ENCODE assay signal across 20 cellular contexts in the genomic region with DNA sequence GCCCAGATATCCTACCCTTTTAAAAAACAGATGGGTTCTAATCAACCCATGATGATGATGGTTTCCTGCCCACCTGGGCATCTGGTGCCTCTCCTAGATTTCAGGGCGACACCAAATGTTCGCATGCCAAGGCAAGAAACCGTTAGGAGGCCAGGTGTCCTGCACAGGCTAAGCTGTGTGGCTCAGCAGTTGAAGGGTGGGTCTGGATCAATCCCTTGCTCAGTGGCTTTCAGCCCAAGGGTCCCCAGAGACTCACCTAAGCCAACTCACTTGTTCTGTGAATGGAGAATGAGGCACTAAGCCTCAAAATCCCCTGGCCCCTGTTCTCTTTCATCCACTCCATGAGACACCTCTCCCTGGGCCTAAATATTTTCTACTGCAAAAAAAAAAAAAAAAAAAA.
DNase-seq lines count a peak whose midpoint lies in the region; ATAC-seq and TF ChIP-seq lines count a peak whose summit lies in the region.
"Had no signal": no experiment of that assay in that cellular context is flagged by ENCODE, and none has a peak within 500 bp of the region (broad histone marks: within the 10 kb centered on the region; RNA-seq: fewer than 3 reads in every experiment).

No MANE protein-coding gene starts in this region.

- H3K9me3 Mint-ChIP-seq in activated naive CD4-positive, alpha-beta T cell treated with anti-CD3 and anti-CD28 coated beads, Interleukin-2, amount 50 U/mL, for 24 hours, result no peaks in the 10 kb centered on the region
- H3K9me3 Mint-ChIP-seq: CD8-positive, alpha-beta memory T cell had no signal

- H3K36me3 Mint-ChIP-seq in activated naive CD4-positive, alpha-beta T cell treated with anti-CD3 and anti-CD28 coated beads, Interleukin-2, amount 50 U/mL, for 24 hours, result peaks cover 26% of the 10 kb centered on the region
- H3K36me3 Mint-ChIP-seq: CD8-positive, alpha-beta memory T cell had no signal

- no peaks in the 10 kb centered on the region for H3K27me3 Mint-ChIP-seq in activated naive CD4-positive, alpha-beta T cell treated with anti-CD3 and anti-CD28 coated beads, Interleukin-2, amount 50 U/mL, for 24 hours
- H3K27me3 Mint-ChIP-seq: activated CD8-positive, alpha-beta memory T cell treated with anti-CD3 and anti-CD28 coated beads, Interleukin-2, amount 10 ng/mL, durations not matched to agents 7 days and 5 days; CD8-positive, alpha-beta memory T cell had no signal

- ATAC-seq in HG02798 (IDR thresholded peaks at IDR 0.05; ENCODE audit: poor library complexity, unreplicated experiment), result no peak
- ATAC-seq: activated CD8-positive, alpha-beta memory T cell treated with anti-CD3 and anti-CD28 coated beads, Interleukin-2, amount 10 ng/mL, durations not matched to agents 7 days and 5 days had no signal

- H3K9me3 ChIP-seq in KOPT-K1 (ENCODE audit: insufficient read depth, low read length, poor library complexity, severe bottlenecking) (no peaks in the 10 kb centered on the region), WERI-Rb-1 (ENCODE audit: severe bottlenecking) (no peaks in the 10 kb centered on the region), BE2C (no peaks in the 10 kb centered on the region)

- H3K36me3 ChIP-seq in KOPT-K1 (ENCODE audit: insufficient read depth, low read length) (no peaks in the 10 kb centered on the region), WERI-Rb-1 (no peaks in the 10 kb centered on the region), BE2C (no peaks in the 10 kb centered on the region)
- H3K36me3 ChIP-seq: cardiac muscle cell had no signal

- no peak for DNase-seq in activated naive CD4-positive, alpha-beta T cell (lab: John Stamatoyannopoulos, UW)
- peak; percentile 47 for DNase-seq in WERI-Rb-1
- no peak for DNase-seq in Ammon's horn (ENCODE audit: low spot score)
- DNase-seq in BE2C, result no peak
- DNase-seq: activated CD8-positive, alpha-beta memory T cell treated with anti-CD3 and anti-CD28 coated beads, Interleukin-2, amount 10 ng/mL, durations not matched to agents 7 days and 5 days; activated effector memory CD4-positive, alpha-beta T cell treated with anti-CD3 and anti-CD28 coated beads, Interleukin-2, amount 50 U/mL, for 16 hours; CD8-positive, alpha-beta memory T cell; dermis blood vessel endothelial cell; kidney glomerular epithelial cell; NCI-H1417 treated with DMSO at 0.1 percent for 48 hours; NCI-H2107; NCI-H774; PC-9; SHP77; SW 1271 had no signal

- no peaks in the 10 kb centered on the region for H3K4me1 ChIP-seq in BE2C

- peak overlapping the region; percentile 36 for H3K27ac ChIP-seq in KOPT-K1 (ENCODE audit: low read depth, low read length, poor library complexity, severe bottlenecking)
- no peak overlapping the region for H3K27ac ChIP-seq in WERI-Rb-1
- H3K27ac ChIP-seq: cardiac muscle cell, PC-9 had no signal

- H3K27ac Mint-ChIP-seq in activated naive CD4-positive, alpha-beta T cell treated with anti-CD3 and anti-CD28 coated beads, Interleukin-2, amount 50 U/mL, for 24 hours, result no peak overlapping the region
- H3K27ac Mint-ChIP-seq: activated CD8-positive, alpha-beta memory T cell treated with anti-CD3 and anti-CD28 coated beads, Interleukin-2, amount 10 ng/mL, durations not matched to agents 7 days and 5 days; CD8-positive, alpha-beta memory T cell; progenitor cell of endocrine pancreas had no signal

- H3K4me3 ChIP-seq in WERI-Rb-1 (ENCODE audit: low read depth, low read length) (no peak overlapping the region), BE2C (ENCODE audit: low read depth, low read length) (no peak overlapping the region)
- H3K4me3 ChIP-seq: cardiac muscle cell, PC-9 had no signal

- no peak for TF ChIP-seq CTCF in WERI-Rb-1 (IDR thresholded peaks at IDR 0.05; ENCODE audit: low read depth, low read length)
- no peak for TF ChIP-seq CTCF in BE2C (IDR thresholded peaks at IDR 0.05; ENCODE audit: low read depth, low read length)

- peak overlapping the region; percentile 8 for H3K4me3 Mint-ChIP-seq in activated naive CD4-positive, alpha-beta T cell treated with anti-CD3 and anti-CD28 coated beads, Interleukin-2, amount 50 U/mL, for 24 hours
- H3K4me3 Mint-ChIP-seq: activated CD8-positive, alpha-beta memory T cell treated with anti-CD3 and anti-CD28 coated beads, Interleukin-2, amount 10 ng/mL, durations not matched to agents 7 days and 5 days; CD8-positive, alpha-beta memory T cell had no signal

- peaks cover 78% of the 10 kb centered on the region for H3K4me1 Mint-ChIP-seq in activated naive CD4-positive, alpha-beta T cell treated with anti-CD3 and anti-CD28 coated beads, Interleukin-2, amount 50 U/mL, for 24 hours

- H3K27me3 ChIP-seq in WERI-Rb-1 (ENCODE audit: insufficient read depth, low read depth, severe bottlenecking) (no peaks in the 10 kb centered on the region), BE2C (no peaks in the 10 kb centered on the region)
